Comparison of ENCODE assay signal across 9 cellular contexts in the genomic region with DNA sequence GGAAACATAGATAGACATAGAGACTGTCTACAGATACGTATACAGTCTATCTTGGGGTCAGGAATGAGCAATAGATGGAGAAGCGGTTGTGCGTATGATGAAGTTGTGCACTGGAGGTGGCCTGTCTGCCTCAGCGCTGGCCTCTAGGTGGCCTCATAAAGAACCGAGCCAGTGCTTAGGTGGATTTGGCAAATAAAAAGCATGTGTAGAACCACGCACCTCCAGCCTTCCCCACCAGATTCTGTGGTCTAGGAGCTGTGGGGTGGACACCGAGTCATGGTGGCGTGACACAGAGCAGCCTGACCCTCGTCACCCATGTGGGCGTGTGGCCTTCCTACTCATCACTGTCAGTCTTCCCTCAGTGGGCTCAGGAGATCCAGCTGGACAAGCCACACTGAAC.
DNase-seq lines count a peak whose midpoint lies in the region; ATAC-seq lines count a peak whose summit lies in the region.
"Had no signal": no experiment of that assay in that cellular context is flagged by ENCODE, and none has a peak within 500 bp of the region (broad histone marks: within the 10 kb centered on the region; RNA-seq: fewer than 3 reads in every experiment).

No MANE protein-coding gene starts in this region.

- H3K27me3 ChIP-seq in muscle layer of duodenum (ENCODE audit: low read depth, low read length) = no peaks in the 10 kb centered on the region

- no peak overlapping the region for H3K4me3 ChIP-seq in muscle layer of duodenum (ENCODE audit: low read depth in 1 of 2, low read length in 2 of 2)

- no peaks in the 10 kb centered on the region for H3K27me3 Mint-ChIP-seq in activated naive CD8-positive, alpha-beta T cell treated with anti-CD3 and anti-CD28 coated beads, Interleukin-2, amount 50 U/mL, for 24 hours

- H3K4me1 ChIP-seq in muscle layer of duodenum (ENCODE audit: control insufficient read depth in 1 of 2, insufficient read depth in 2 of 2, low read length in 2 of 2) = peaks cover 10 to 19% of the 10 kb centered on the region in 2 donors

- H3K27ac ChIP-seq in muscle layer of duodenum (ENCODE audit: low read length) = peak overlapping the region; percentile 49
- H3K27ac ChIP-seq: parathyroid adenoma had no signal

- peaks cover 0 to 2% of the 10 kb centered on the region in 2 donors for H3K36me3 ChIP-seq in muscle layer of duodenum (ENCODE audit: control insufficient read depth in 1 of 2, insufficient read depth in 2 of 2, low read length in 2 of 2)

- peak overlapping the region; percentile 75 for H3K27ac Mint-ChIP-seq in activated naive CD8-positive, alpha-beta T cell treated with anti-CD3 and anti-CD28 coated beads, Interleukin-2, amount 50 U/mL, for 24 hours

- peaks cover 22% of the 10 kb centered on the region for H3K36me3 Mint-ChIP-seq in activated naive CD8-positive, alpha-beta T cell treated with anti-CD3 and anti-CD28 coated beads, Interleukin-2, amount 50 U/mL, for 24 hours (ENCODE audit: low read depth)

- H3K4me1 Mint-ChIP-seq in activated naive CD8-positive, alpha-beta T cell treated with anti-CD3 and anti-CD28 coated beads, Interleukin-2, amount 50 U/mL, for 24 hours = peaks cover 67% of the 10 kb centered on the region

- DNase-seq in DMS 273 (lab: John Stamatoyannopoulos, UW; ENCODE audit: unreplicated experiment) (peak; percentile 42), DMS 273 treated with DMSO at 0.1 percent for 48 hours (lab: John Stamatoyannopoulos, UW) (no peak), NCI-H1436 treated with DMSO at 0.1 percent for 48 hours (lab: John Stamatoyannopoulos, UW) (peak; percentile 22), DMS114 treated with DMSO at 0.1 percent for 48 hours (lab: John Stamatoyannopoulos, UW; ENCODE audit: unreplicated experiment) (no peak), kidney glomerular epithelial cell (lab: John Stamatoyannopoulos, UW) (no peak), SIG-M5 (lab: John Stamatoyannopoulos, UW) (no peak)
- peak; percentile 46 for DNase-seq in activated naive CD8-positive, alpha-beta T cell treated with anti-CD3 and anti-CD28 coated beads, Interleukin-2, amount 50 U/mL, for 24 hours

- peak overlapping the region; percentile 24 for H3K4me3 Mint-ChIP-seq in activated naive CD8-positive, alpha-beta T cell treated with anti-CD3 and anti-CD28 coated beads, Interleukin-2, amount 50 U/mL, for 24 hours

- no peaks in the 10 kb centered on the region for H3K9me3 ChIP-seq in muscle layer of duodenum (ENCODE audit: control insufficient read depth in 1 of 2, low read length in 2 of 2)

- H3K9me3 Mint-ChIP-seq in activated naive CD8-positive, alpha-beta T cell treated with anti-CD3 and anti-CD28 coated beads, Interleukin-2, amount 50 U/mL, for 24 hours = no peaks in the 10 kb centered on the region

- peak; percentile 27 for ATAC-seq in activated naive CD8-positive, alpha-beta T cell treated with anti-CD3 and anti-CD28 coated beads, Interleukin-2, amount 50 U/mL, for 24 hours

Comparison
In these comparisons a context has a peak if more than half of its experiments do, and no peak if none do; other contexts are left out.
1. DNase-seq: peak in DMS 273 (single experiment), NCI-H1436 treated with DMSO at 0.1 percent for 48 hours (single experiment) and activated naive CD8-positive, alpha-beta T cell treated with anti-CD3 and anti-CD28 coated beads, Interleukin-2, amount 50 U/mL, for 24 hours (single experiment); none in DMS 273 treated with DMSO at 0.1 percent for 48 hours (single experiment), DMS114 treated with DMSO at 0.1 percent for 48 hours (single experiment), kidney glomerular epithelial cell (single experiment) and SIG-M5 (single experiment).